In the genomic region with DNA sequence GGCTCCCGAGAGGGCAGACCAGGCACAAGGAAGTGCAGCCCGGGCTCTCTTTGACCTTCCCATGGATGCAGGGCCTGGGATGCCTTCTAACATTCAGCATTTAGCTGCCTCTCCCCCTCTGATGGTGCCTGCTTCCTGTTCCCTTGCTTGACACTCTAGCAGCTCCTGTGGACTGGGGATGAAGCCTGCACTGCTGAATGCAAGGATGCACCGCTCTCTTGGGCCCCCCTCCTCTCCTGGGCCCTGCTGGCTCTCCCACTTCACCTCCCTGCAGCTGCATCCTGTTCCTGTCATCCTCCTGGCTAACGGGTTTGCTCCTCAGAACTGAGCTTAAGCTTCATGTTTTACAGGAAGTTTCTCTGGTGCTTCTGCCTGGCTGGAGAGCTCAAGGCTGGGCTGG, we compare ENCODE assay signal across 13 cellular contexts.
"Had no signal": no experiment of that assay in that cellular context is flagged by ENCODE, and none has a peak within 500 bp of the region (broad histone marks: within the 10 kb centered on the region; RNA-seq: fewer than 3 reads in every experiment).

No MANE protein-coding gene starts in this region.

- H3K27me3 ChIP-seq: body of pancreas, esophagus squamous epithelium had no signal

- DNase-seq: activated CD4-positive, alpha-beta T cell treated with anti-CD3 and anti-CD28 coated beads for 4 hours; activated CD8-positive, alpha-beta memory T cell treated with anti-CD3 and anti-CD28 coated beads, Interleukin-2, amount 50 U/mL, for 48 hours; activated CD8-positive, alpha-beta T cell treated with anti-CD3 and anti-CD28 coated beads for 36 hours; activated naive CD8-positive, alpha-beta T cell treated with anti-CD3 and anti-CD28 coated beads for 36 hours; amygdala; body of pancreas; caudate nucleus; esophagus squamous epithelium; glutamatergic neuron; hypothalamus; kidney glomerular epithelial cell; stimulated activated CD4-positive, alpha-beta T cell treated with anti-CD3 and anti-CD28 coated beads, Interleukin-2, amount 100 ng/mL, for 48 hours; T-helper 17 cell had no signal

- H3K27ac ChIP-seq: body of pancreas, esophagus squamous epithelium had no signal

- H3K9me3 ChIP-seq: body of pancreas, esophagus squamous epithelium had no signal

- H3K4me1 ChIP-seq: body of pancreas, esophagus squamous epithelium had no signal

- H3K4me3 ChIP-seq: body of pancreas, esophagus squamous epithelium had no signal

- H3K36me3 ChIP-seq: esophagus squamous epithelium had no signal
